In genomic region chr7:3754488-3755365, GRCh38 we compare ENCODE assay signal across 8 cellular contexts.
DNase-seq lines count a peak whose midpoint lies in the region; ATAC-seq and TF ChIP-seq lines count a peak whose summit lies in the region.
"Had no signal": no experiment of that assay in that cellular context is flagged by ENCODE, and none has a peak within 500 bp of the region (broad histone marks: within the 10 kb centered on the region; RNA-seq: fewer than 3 reads in every experiment).

No MANE protein-coding gene starts in this region.

- no peak for TF ChIP-seq CTCF in VCaP (conservative IDR thresholded peaks at IDR 0.05)

- DNase-seq in NCI-H146 (lab: John Stamatoyannopoulos, UW): peak; percentile 85
- DNase-seq in hypothalamus (lab: John Stamatoyannopoulos, UW): peak in 49 of 51 donors; percentile 10 to 92 (median 58)
- DNase-seq in superior temporal gyrus (ENCODE audit: extremely low spot score): peak; percentile 91
- no peak for DNase-seq in NCI-H524 treated with DMSO at 0.1 percent for 48 hours (lab: John Stamatoyannopoulos, UW)
- DNase-seq in activated naive CD4-positive, alpha-beta T cell treated with Interleukin-2 at 50 U/mL for 16 hours: no peak

- peak overlapping the region; percentile 47 for H3K27ac ChIP-seq in VCaP
- H3K27ac ChIP-seq: suprapubic skin had no signal

- no peak for ATAC-seq in HG02588 (IDR thresholded peaks at IDR 0.05; ENCODE audit: unreplicated experiment)

Comparison
In these comparisons a context has a peak if more than half of its experiments do, and no peak if none do; other contexts are left out.
1. DNase-seq: peak in NCI-H146 (single experiment), hypothalamus (49 of 51) and superior temporal gyrus (single experiment); none in NCI-H524 treated with DMSO at 0.1 percent for 48 hours (single experiment) and activated naive CD4-positive, alpha-beta T cell treated with Interleukin-2 at 50 U/mL for 16 hours (single experiment).